Comparison of ENCODE assay signal across 2 cellular contexts in genomic region chr14:22896760-22897159, GRCh38.
TF ChIP-seq lines count a peak whose summit lies in the region.

No MANE protein-coding gene starts in this region.

TF ChIP-seq in GM23338, 12 proteins besides CTCF, POLR2A, EP300 and RAD21:
- TF ChIP-seq EZH2 (IDR thresholded peaks at IDR 0.05; ENCODE audit: low read depth, unreplicated experiment) = no peak
- no peak for TF ChIP-seq POLR2AphosphoS5 (IDR thresholded peaks at IDR 0.05; ENCODE audit: low read depth)
- TF ChIP-seq CREB1 (CRISPR knock-in tag; IDR thresholded peaks at IDR 0.05; ENCODE audit: low read depth) = no peak
- no peak for TF ChIP-seq ZNF331 (CRISPR knock-in tag; IDR thresholded peaks at IDR 0.05; ENCODE audit: low read depth)
- no peak for TF ChIP-seq ETS1 (IDR thresholded peaks at IDR 0.05)
- no peak for TF ChIP-seq ZNF462 (CRISPR knock-in tag; IDR thresholded peaks at IDR 0.05)
- no peak for TF ChIP-seq REST (IDR thresholded peaks at IDR 0.05; ENCODE audit: unreplicated experiment)
- no peak for TF ChIP-seq JUNB (IDR thresholded peaks at IDR 0.05; ENCODE audit: unreplicated experiment)
- TF ChIP-seq NANOG (IDR thresholded peaks at IDR 0.05; ENCODE audit: borderline replicate concordance) = no peak
- no peak for TF ChIP-seq ZNF114 (CRISPR knock-in tag; IDR thresholded peaks at IDR 0.05)

TF ChIP-seq in K562, 482 proteins besides CTCF, POLR2A, EP300 and RAD21:
- TF ChIP-seq STAT6 (CRISPR knock-in tag; IDR thresholded peaks at IDR 0.05) (no peak), ZNF57 (CRISPR knock-in tag; IDR thresholded peaks at IDR 0.05) (no peak), ZNF217 (CRISPR knock-in tag; IDR thresholded peaks at IDR 0.05) (no peak), U2AF1 (optimal IDR thresholded peaks at IDR 0.05; ENCODE audit: low read depth, low read length) (no peak), RFX1 (IDR thresholded peaks at IDR 0.05) (peak; percentile 89)
